Comparison of ENCODE assay signal across 13 cellular contexts in the genomic region with DNA sequence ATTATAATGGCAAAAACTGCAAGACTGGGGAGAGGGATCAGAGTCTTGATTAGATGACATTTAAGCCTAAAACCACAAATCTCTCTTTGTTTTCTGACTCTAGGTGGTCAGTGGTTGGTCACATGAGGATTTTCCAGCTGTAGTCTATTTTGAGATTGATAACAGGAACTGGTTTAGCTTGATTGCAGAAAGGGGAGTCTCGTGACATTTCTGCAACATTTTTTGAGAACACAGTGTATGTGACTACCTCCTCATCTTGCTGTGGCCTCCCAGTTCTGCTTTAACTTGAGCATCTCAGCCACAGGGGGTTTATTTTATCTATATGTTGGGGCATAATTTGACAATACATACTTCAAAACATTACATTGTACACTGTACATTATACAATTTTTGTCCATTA.
DNase-seq lines count a peak whose midpoint lies in the region; ATAC-seq and TF ChIP-seq lines count a peak whose summit lies in the region.
"Had no signal": no experiment of that assay in that cellular context is flagged by ENCODE, and none has a peak within 500 bp of the region (broad histone marks: within the 10 kb centered on the region; RNA-seq: fewer than 3 reads in every experiment).

No MANE protein-coding gene starts in this region.

- TF ChIP-seq CTCF in choroid plexus epithelial cell (conservative IDR thresholded peaks at IDR 0.05; ENCODE audit: low read depth, low read length), result no peak

- ATAC-seq in GM18511 (IDR thresholded peaks at IDR 0.05; ENCODE audit: unreplicated experiment) (peak; percentile 58), GM21576 (IDR thresholded peaks at IDR 0.05; ENCODE audit: unreplicated experiment) (peak; percentile 66), HG03469 (IDR thresholded peaks at IDR 0.05; ENCODE audit: unreplicated experiment) (peak; percentile 60), HG02588 (IDR thresholded peaks at IDR 0.05; ENCODE audit: unreplicated experiment) (no peak)
- ATAC-seq: PC-3 had no signal

- DNase-seq in choroid plexus epithelial cell (ENCODE audit: low read depth) (peak; percentile 31), kidney tubule cell (ENCODE audit: low spot score) (no peak), middle frontal gyrus (ENCODE audit: extremely low spot score, low spot score) (no peak)
- DNase-seq in activated CD4-positive, alpha-beta T cell treated with anti-CD3 and anti-CD28 coated beads, Interleukin-2, amount 50 U/mL, for 48 hours, result no peak
- DNase-seq: activated CD4-positive, alpha-beta T cell treated with anti-CD3 and anti-CD28 coated beads for 4 hours; aorta; nucleus accumbens; PC-3 had no signal

- H3K4me3 ChIP-seq in choroid plexus epithelial cell (ENCODE audit: low read depth, low read length), result no peak overlapping the region
- H3K4me3 ChIP-seq: HAP-1 had no signal
